1 cellular context compared by ENCODE assay signal in genomic region chr12:6567824-6568617, GRCh38.
TF ChIP-seq lines count a peak whose summit lies in the region.

TSS of gene NOP2 (minus strand) at chr12:6568291. CDS start at chr12:6567918, 373 bp downstream.

TF ChIP-seq in HepG2, 621 proteins besides CTCF, POLR2A, EP300 and RAD21 (continued from another document and continues in another):
- TF ChIP-seq ARID4A (CRISPR knock-in tag; IDR thresholded peaks at IDR 0.05; ENCODE audit: borderline replicate concordance) (peak; percentile 98), ZMYM2 (CRISPR knock-in tag; IDR thresholded peaks at IDR 0.05) (no peak), TEAD3 (CRISPR knock-in tag; optimal IDR thresholded peaks at IDR 0.05; ENCODE audit: borderline replicate concordance) (peak; percentile 24), KLF16 (CRISPR knock-in tag; IDR thresholded peaks at IDR 0.05) (no peak; a peak in 1 of 4 replicates), ZBTB37 (CRISPR knock-in tag; IDR thresholded peaks at IDR 0.05) (no peak), ZNF333 (CRISPR knock-in tag; IDR thresholded peaks at IDR 0.05; ENCODE audit: borderline replicate concordance) (peak; percentile 35), CBX5 (CRISPR knock-in tag; IDR thresholded peaks at IDR 0.05; ENCODE audit: borderline replicate concordance) (peak; percentile 66; the same call in 1 of the 2 replicates), ZFP41 (CRISPR knock-in tag; IDR thresholded peaks at IDR 0.05; ENCODE audit: borderline replicate concordance) (no peak), ZMYM4 (CRISPR knock-in tag; IDR thresholded peaks at IDR 0.05) (peak; percentile 71; the same call in 1 of the 2 replicates), PLRG1 (conservative IDR thresholded peaks at IDR 0.05) (no peak), WIZ (CRISPR knock-in tag; IDR thresholded peaks at IDR 0.05) (no peak; the same call in 1 of the 2 replicates), ZNF777 (CRISPR knock-in tag; IDR thresholded peaks at IDR 0.05) (peak; percentile 72; the same call in 1 of the 2 replicates), RCOR2 (CRISPR knock-in tag; IDR thresholded peaks at IDR 0.05) (no peak), ZFY (CRISPR knock-in tag; IDR thresholded peaks at IDR 0.05) (peak; percentile 92), NFIC (IDR thresholded peaks at IDR 0.05; ENCODE audit: low read length) (no peak), FOXO4 (CRISPR knock-in tag; conservative IDR thresholded peaks at IDR 0.05) (no peak), RBAK (CRISPR knock-in tag; IDR thresholded peaks at IDR 0.05) (no peak), ZNF329 (CRISPR knock-in tag; IDR thresholded peaks at IDR 0.05; ENCODE audit: low read depth) (peak; percentile 56; the same call in 1 of the 2 replicates), SP2 (CRISPR knock-in tag; IDR thresholded peaks at IDR 0.05) (peak; percentile 64), SETDB1 (CRISPR knock-in tag; IDR thresholded peaks at IDR 0.05; ENCODE audit: borderline replicate concordance) (no peak), TOE1 (CRISPR knock-in tag; IDR thresholded peaks at IDR 0.05) (no peak; the same call in 1 of the 2 replicates), ZNF614 (CRISPR knock-in tag; IDR thresholded peaks at IDR 0.05; ENCODE audit: borderline replicate concordance) (no peak), RAD51 (IDR thresholded peaks at IDR 0.05; ENCODE audit: borderline replicate concordance) (no peak), GABPA (IDR thresholded peaks at IDR 0.05; ENCODE audit: low read depth, low read length) (peak; percentile 79), GABPA (CRISPR knock-in tag; IDR thresholded peaks at IDR 0.05; ENCODE audit: low read depth) (peak; percentile 93), KDM3A (CRISPR knock-in tag; IDR thresholded peaks at IDR 0.05; ENCODE audit: low read depth) (0 out of 2 replicates have a peak, but pooled peaks have one; percentile 47), ZNF253 (CRISPR knock-in tag; IDR thresholded peaks at IDR 0.05; ENCODE audit: borderline replicate concordance) (no peak), NR2F1 (CRISPR knock-in tag; IDR thresholded peaks at IDR 0.05) (no peak), SP140L (CRISPR knock-in tag; IDR thresholded peaks at IDR 0.05; ENCODE audit: borderline replicate concordance) (no peak), TP53 (CRISPR knock-in tag; conservative IDR thresholded peaks at IDR 0.05) (no peak; the same call in 1 of the 2 replicates), CC2D1A (CRISPR knock-in tag; IDR thresholded peaks at IDR 0.05) (0 out of 2 replicates have a peak, but pooled peaks have one; percentile 59), ZNF44 (CRISPR knock-in tag; IDR thresholded peaks at IDR 0.05) (peak; percentile 89), SRY (CRISPR knock-in tag; IDR thresholded peaks at IDR 0.05) (peak; percentile 94), TOPORS (CRISPR knock-in tag; IDR thresholded peaks at IDR 0.05) (no peak), NR2F6 (IDR thresholded peaks at IDR 0.05) (no peak), NR2F6 (CRISPR knock-in tag; IDR thresholded peaks at IDR 0.05) (no peak; the same call in 1 of the 2 replicates), BRD4 (CRISPR knock-in tag; IDR thresholded peaks at IDR 0.05) (peak; percentile 65; the same call in 1 of the 2 replicates), KDM5A (IDR thresholded peaks at IDR 0.05; ENCODE audit: borderline replicate concordance, low read length) (peak; percentile 74), DBP (CRISPR knock-in tag; IDR thresholded peaks at IDR 0.05; ENCODE audit: not compliant biosample characterization) (no peak), ATF3 (CRISPR knock-in tag; IDR thresholded peaks at IDR 0.05) (no peak), MTA3 (CRISPR knock-in tag; IDR thresholded peaks at IDR 0.05) (no peak)
- TF ChIP-seq, protein P1, sequence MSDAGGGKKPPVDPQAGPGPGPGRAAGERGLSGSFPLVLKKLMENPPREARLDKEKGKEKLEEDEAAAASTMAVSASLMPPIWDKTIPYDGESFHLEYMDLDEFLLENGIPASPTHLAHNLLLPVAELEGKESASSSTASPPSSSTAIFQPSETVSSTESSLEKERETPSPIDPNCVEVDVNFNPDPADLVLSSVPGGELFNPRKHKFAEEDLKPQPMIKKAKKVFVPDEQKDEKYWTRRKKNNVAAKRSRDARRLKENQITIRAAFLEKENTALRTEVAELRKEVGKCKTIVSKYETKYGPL (CRISPR knock-in tag; IDR thresholded peaks at IDR 0.05), result no peak; the same call in 1 of the 2 replicates
- TF ChIP-seq, protein P2, sequence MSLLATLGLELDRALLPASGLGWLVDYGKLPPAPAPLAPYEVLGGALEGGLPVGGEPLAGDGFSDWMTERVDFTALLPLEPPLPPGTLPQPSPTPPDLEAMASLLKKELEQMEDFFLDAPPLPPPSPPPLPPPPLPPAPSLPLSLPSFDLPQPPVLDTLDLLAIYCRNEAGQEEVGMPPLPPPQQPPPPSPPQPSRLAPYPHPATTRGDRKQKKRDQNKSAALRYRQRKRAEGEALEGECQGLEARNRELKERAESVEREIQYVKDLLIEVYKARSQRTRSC (CRISPR knock-in tag; IDR thresholded peaks at IDR 0.05; ENCODE audit: low read depth), result no peak
- TF ChIP-seq, protein P3, sequence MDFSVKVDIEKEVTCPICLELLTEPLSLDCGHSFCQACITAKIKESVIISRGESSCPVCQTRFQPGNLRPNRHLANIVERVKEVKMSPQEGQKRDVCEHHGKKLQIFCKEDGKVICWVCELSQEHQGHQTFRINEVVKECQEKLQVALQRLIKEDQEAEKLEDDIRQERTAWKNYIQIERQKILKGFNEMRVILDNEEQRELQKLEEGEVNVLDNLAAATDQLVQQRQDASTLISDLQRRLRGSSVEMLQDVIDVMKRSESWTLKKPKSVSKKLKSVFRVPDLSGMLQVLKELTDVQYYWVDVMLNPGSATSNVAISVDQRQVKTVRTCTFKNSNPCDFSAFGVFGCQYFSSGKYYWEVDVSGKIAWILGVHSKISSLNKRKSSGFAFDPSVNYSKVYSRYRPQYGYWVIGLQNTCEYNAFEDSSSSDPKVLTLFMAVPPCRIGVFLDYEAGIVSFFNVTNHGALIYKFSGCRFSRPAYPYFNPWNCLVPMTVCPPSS (IDR thresholded peaks at IDR 0.05), result no peak
- TF ChIP-seq, protein P4, sequence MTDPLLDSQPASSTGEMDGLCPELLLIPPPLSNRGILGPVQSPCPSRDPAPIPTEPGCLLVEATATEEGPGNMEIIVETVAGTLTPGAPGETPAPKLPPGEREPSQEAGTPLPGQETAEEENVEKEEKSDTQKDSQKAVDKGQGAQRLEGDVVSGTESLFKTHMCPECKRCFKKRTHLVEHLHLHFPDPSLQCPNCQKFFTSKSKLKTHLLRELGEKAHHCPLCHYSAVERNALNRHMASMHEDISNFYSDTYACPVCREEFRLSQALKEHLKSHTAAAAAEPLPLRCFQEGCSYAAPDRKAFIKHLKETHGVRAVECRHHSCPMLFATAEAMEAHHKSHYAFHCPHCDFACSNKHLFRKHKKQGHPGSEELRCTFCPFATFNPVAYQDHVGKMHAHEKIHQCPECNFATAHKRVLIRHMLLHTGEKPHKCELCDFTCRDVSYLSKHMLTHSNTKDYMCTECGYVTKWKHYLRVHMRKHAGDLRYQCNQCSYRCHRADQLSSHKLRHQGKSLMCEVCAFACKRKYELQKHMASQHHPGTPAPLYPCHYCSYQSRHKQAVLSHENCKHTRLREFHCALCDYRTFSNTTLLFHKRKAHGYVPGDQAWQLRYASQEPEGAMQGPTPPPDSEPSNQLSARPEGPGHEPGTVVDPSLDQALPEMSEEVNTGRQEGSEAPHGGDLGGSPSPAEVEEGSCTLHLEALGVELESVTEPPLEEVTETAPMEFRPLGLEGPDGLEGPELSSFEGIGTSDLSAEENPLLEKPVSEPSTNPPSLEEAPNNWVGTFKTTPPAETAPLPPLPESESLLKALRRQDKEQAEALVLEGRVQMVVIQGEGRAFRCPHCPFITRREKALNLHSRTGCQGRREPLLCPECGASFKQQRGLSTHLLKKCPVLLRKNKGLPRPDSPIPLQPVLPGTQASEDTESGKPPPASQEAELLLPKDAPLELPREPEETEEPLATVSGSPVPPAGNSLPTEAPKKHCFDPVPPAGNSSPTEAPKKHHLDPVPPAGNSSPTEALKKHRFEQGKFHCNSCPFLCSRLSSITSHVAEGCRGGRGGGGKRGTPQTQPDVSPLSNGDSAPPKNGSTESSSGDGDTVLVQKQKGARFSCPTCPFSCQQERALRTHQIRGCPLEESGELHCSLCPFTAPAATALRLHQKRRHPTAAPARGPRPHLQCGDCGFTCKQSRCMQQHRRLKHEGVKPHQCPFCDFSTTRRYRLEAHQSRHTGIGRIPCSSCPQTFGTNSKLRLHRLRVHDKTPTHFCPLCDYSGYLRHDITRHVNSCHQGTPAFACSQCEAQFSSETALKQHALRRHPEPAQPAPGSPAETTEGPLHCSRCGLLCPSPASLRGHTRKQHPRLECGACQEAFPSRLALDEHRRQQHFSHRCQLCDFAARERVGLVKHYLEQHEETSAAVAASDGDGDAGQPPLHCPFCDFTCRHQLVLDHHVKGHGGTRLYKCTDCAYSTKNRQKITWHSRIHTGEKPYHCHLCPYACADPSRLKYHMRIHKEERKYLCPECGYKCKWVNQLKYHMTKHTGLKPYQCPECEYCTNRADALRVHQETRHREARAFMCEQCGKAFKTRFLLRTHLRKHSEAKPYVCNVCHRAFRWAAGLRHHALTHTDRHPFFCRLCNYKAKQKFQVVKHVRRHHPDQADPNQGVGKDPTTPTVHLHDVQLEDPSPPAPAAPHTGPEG (CRISPR knock-in tag; IDR thresholded peaks at IDR 0.05), result peak; percentile 91; the same call in 1 of the 2 replicates
- TF ChIP-seq, protein P5, sequence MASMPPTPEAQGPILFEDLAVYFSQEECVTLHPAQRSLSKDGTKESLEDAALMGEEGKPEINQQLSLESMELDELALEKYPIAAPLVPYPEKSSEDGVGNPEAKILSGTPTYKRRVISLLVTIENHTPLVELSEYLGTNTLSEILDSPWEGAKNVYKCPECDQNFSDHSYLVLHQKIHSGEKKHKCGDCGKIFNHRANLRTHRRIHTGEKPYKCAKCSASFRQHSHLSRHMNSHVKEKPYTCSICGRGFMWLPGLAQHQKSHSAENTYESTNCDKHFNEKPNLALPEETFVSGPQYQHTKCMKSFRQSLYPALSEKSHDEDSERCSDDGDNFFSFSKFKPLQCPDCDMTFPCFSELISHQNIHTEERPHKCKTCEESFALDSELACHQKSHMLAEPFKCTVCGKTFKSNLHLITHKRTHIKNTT (CRISPR knock-in tag; IDR thresholded peaks at IDR 0.05), result no peak
